In the genomic region with DNA sequence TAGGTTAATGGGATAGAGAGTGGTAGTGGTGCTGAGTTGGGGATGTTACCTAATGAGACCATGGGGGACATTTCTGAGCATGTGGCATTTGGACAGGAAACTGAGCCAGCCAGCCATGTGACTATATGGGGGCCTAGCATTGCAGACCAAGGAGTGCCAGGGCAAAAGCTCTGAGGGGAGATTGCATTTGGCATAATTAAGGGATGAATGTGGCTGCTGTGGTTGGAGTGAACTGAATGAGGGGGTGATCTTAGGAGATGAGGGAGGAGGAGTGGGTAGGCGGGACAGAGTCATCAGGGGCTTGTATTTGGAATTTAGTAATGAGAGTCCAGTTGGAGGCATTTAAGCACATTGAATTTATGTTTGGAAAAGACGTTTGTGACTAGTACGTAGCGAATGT, we compare ENCODE assay signal across 16 cellular contexts. TPM values are rescaled to one million over a fixed set of nuclear protein-coding genes. Genes with fewer than 3 reads are reported as not detected.
DNase-seq lines count a peak whose midpoint lies in the region; ATAC-seq, FAIRE-seq and TF ChIP-seq lines count a peak whose summit lies in the region.
"Had no signal": no experiment of that assay in that cellular context is flagged by ENCODE, and none has a peak within 500 bp of the region (broad histone marks: within the 10 kb centered on the region; RNA-seq: fewer than 3 reads in every experiment).

No MANE protein-coding gene starts in this region.

- peaks cover 16% of the 10 kb centered on the region for H3K36me3 Mint-ChIP-seq in MCF 10A (ENCODE audit: insufficient read depth, unreplicated experiment)
- H3K36me3 Mint-ChIP-seq in WTC11 = peaks cover 19% of the 10 kb centered on the region

- H3K27me3 ChIP-seq in breast epithelium (no peaks in the 10 kb centered on the region), mesendoderm (ENCODE audit: insufficient read depth, low read length, poor library complexity) (no peaks in the 10 kb centered on the region), small intestine (ENCODE audit: control insufficient read depth in 2 of 2, insufficient read depth in 2 of 2, low read length in 2 of 2) (no peaks in the 10 kb centered on the region)

- H2BK15ac ChIP-seq in mesendoderm (replicated peaks; ENCODE audit: low read depth) = no peak overlapping the region

- ATAC-seq in WTC11 = no peak
- ATAC-seq in HG03159 (IDR thresholded peaks at IDR 0.05; ENCODE audit: unreplicated experiment) = no peak
- ATAC-seq: A549, GM23338, HCT116 had no signal

- no CpG with 5 or more reads among the region's 4 CpGs for WGBS in mesendoderm (ENCODE audit: extremely low coverage, insufficient coverage, low lambda C conversion rate)
- 91 to 96% (median 93%) methylated on average over 4 of the region's 4 CpGs for WGBS in small intestine, 3 donors

- H2AK5ac ChIP-seq in mesendoderm (ENCODE audit: low read length) = no peak overlapping the region

- peak overlapping the region; percentile 39 for H3K27ac Mint-ChIP-seq in MCF 10A (ENCODE audit: low read depth, unreplicated experiment)
- H3K27ac Mint-ChIP-seq in WTC11 = peak overlapping the region; percentile 26
- H3K27ac Mint-ChIP-seq: CD4-positive, alpha-beta memory T cell; GM23338 had no signal

- H3K36me3 ChIP-seq in breast epithelium (no peaks in the 10 kb centered on the region), mesendoderm (ENCODE audit: control insufficient read depth, insufficient read depth, low read length) (no peaks in the 10 kb centered on the region), small intestine (ENCODE audit: control insufficient read depth in 2 of 2, insufficient read depth in 2 of 2, low read length in 2 of 2) (no peaks in the 10 kb centered on the region)

- no peak overlapping the region for H3K4me3 Mint-ChIP-seq in MCF 10A (ENCODE audit: unreplicated experiment)
- no peak overlapping the region for H3K4me3 Mint-ChIP-seq in WTC11
- H3K4me3 Mint-ChIP-seq: CD4-positive, alpha-beta memory T cell; GM23338 had no signal

- peaks cover 53% of the 10 kb centered on the region for H3K79me2 ChIP-seq in mesendoderm (ENCODE audit: control insufficient read depth, insufficient read depth, low read length)

- H3K9me3 ChIP-seq in breast epithelium (no peaks in the 10 kb centered on the region), small intestine (ENCODE audit: control insufficient read depth, low read depth) (no peaks in the 10 kb centered on the region)
- H3K9me3 ChIP-seq: A549 had no signal

- H3K27ac ChIP-seq in breast epithelium (no peak overlapping the region), mesendoderm (ENCODE audit: low read depth, low read length) (no peak overlapping the region), small intestine (ENCODE audit: low read depth in 1 of 2, low read length in 1 of 2) (no peak overlapping the region)
- H3K27ac ChIP-seq: 22Rv1, A549, C4-2B had no signal

- H3K4ac ChIP-seq in mesendoderm (ENCODE audit: low read depth, low read length) = no peak overlapping the region

- H3K9ac ChIP-seq in mesendoderm (ENCODE audit: low read length) = no peak overlapping the region

- H3K9me3 Mint-ChIP-seq in MCF 10A (ENCODE audit: unreplicated experiment) (no peaks in the 10 kb centered on the region), WTC11 (peaks cover 5% of the 10 kb centered on the region)
- H3K9me3 Mint-ChIP-seq: CD4-positive, alpha-beta memory T cell had no signal

- CTCF ChIA-PET in MCF 10A (lab: Yijun Ruan, JAX) (interaction anchor here (0.7 kb wide), 2 partner anchors 119 to 247 kb away, joined by 3 read pairs; no protein-coding TSS in a partner anchor), WTC11 (lab: Charles Lee) (no interaction called here)

- H3K79me1 ChIP-seq in mesendoderm (ENCODE audit: low read length) = peaks cover 19% of the 10 kb centered on the region

- H3K4me1 Mint-ChIP-seq in MCF 10A (ENCODE audit: insufficient read depth, unreplicated experiment) (peaks cover 36% of the 10 kb centered on the region), WTC11 (peaks cover 30% of the 10 kb centered on the region)

- H3K4me1 ChIP-seq in breast epithelium = peaks cover 5 to 7% of the 10 kb centered on the region in 2 donors
- no peaks in the 10 kb centered on the region for H3K4me1 ChIP-seq in mesendoderm (ENCODE audit: control insufficient read depth, low read depth, low read length)
- H3K4me1 ChIP-seq in small intestine (ENCODE audit: control insufficient read depth in 2 of 2, insufficient read depth in 1 of 2, low read depth in 1 of 2, low read length in 1 of 2) = peaks cover 3 to 4% of the 10 kb centered on the region in 2 donors

- H2BK5ac ChIP-seq in mesendoderm (ENCODE audit: low read length) = no peak overlapping the region

- H3K4me2 ChIP-seq in mesendoderm (ENCODE audit: low read length) = no peak overlapping the region
- H3K4me2 ChIP-seq: A549, GM23338 had no signal

- no peak for DNase-seq in MCF 10A (ENCODE audit: unreplicated experiment)
- DNase-seq in breast epithelium (ENCODE audit: low spot score in 2 of 2) = no peak
- DNase-seq in WTC11 (ENCODE audit: low spot score) = no peak
- no peak for DNase-seq in mesendoderm
- no peak for DNase-seq in DMS153 (lab: John Stamatoyannopoulos, UW)
- no peak for DNase-seq in small intestine
- DNase-seq: AML-193; CD4-positive, alpha-beta memory T cell; DMS79 treated with DMSO at 0.1 percent for 48 hours; GF-D8 had no signal

- H3K23ac ChIP-seq in mesendoderm (ENCODE audit: low read length) = no peak overlapping the region

- TF ChIP-seq CTCF in MCF 10A (IDR thresholded peaks at IDR 0.05; ENCODE audit: unreplicated experiment) (no peak), breast epithelium (IDR thresholded peaks at IDR 0.05) (no peak), WTC11 (IDR thresholded peaks at IDR 0.05) (no peak)

- FAIRE-seq in small intestine (lab: Jason Lieb, UNC) = no peak
- FAIRE-seq: A549 had no signal

- no peak overlapping the region for H4K8ac ChIP-seq in mesendoderm (ENCODE audit: low read depth, low read length)

- H3K18ac ChIP-seq in mesendoderm (ENCODE audit: low read length) = no peak overlapping the region

- no peak overlapping the region for H2BK120ac ChIP-seq in mesendoderm (ENCODE audit: low read depth, low read length)

- H3K27me3 Mint-ChIP-seq in MCF 10A (ENCODE audit: insufficient read depth, unreplicated experiment) = no peaks in the 10 kb centered on the region
- no peaks in the 10 kb centered on the region for H3K27me3 Mint-ChIP-seq in WTC11 (ENCODE audit: low read depth)
- H3K27me3 Mint-ChIP-seq: CD4-positive, alpha-beta memory T cell had no signal

- peak overlapping the region; percentile 11 for H3K56ac ChIP-seq in mesendoderm (ENCODE audit: low read length)

- intact Hi-C loops in MCF 10A (cut with micrococcal nuclease) (no loop called here), breast epithelium (cut with DNase I; ENCODE audit: low total_unique reads) (no loop called here)

- H3K4me3 ChIP-seq in breast epithelium (no peak overlapping the region), mesendoderm (ENCODE audit: low read length) (no peak overlapping the region), small intestine (ENCODE audit: low read depth in 1 of 2, low read length in 2 of 2) (no peak overlapping the region)
- H3K4me3 ChIP-seq: A549, GM23338 had no signal

- TF ChIP-seq POLR2A in breast epithelium (IDR thresholded peaks at IDR 0.05) = no peak

- H4K5ac ChIP-seq in mesendoderm (ENCODE audit: low read length) = no peak overlapping the region

- BruUV-seq in MCF 10A (replicated peaks; lab: Mats Ljungman, UMichigan) = no TSS peak

- POLR2A ChIA-PET in MCF 10A (lab: Yijun Ruan, JAX) (interaction anchor here (0.7 kb wide), 1 partner anchor 115 kb away, joined by 3 read pairs; no protein-coding TSS in a partner anchor), WTC11 (lab: Charles Lee) (no interaction called here)

TF ChIP-seq in WTC11, 78 proteins besides CTCF, POLR2A, EP300 and RAD21 (continues in another document):
- TF ChIP-seq NFE2L1 (CRISPR knock-in tag; IDR thresholded peaks at IDR 0.05) (no peak), ZBTB21 (CRISPR knock-in tag; IDR thresholded peaks at IDR 0.05; ENCODE audit: borderline replicate concordance) (no peak), CREM (CRISPR knock-in tag; IDR thresholded peaks at IDR 0.05) (no peak)
- TF ChIP-seq, protein P1, sequence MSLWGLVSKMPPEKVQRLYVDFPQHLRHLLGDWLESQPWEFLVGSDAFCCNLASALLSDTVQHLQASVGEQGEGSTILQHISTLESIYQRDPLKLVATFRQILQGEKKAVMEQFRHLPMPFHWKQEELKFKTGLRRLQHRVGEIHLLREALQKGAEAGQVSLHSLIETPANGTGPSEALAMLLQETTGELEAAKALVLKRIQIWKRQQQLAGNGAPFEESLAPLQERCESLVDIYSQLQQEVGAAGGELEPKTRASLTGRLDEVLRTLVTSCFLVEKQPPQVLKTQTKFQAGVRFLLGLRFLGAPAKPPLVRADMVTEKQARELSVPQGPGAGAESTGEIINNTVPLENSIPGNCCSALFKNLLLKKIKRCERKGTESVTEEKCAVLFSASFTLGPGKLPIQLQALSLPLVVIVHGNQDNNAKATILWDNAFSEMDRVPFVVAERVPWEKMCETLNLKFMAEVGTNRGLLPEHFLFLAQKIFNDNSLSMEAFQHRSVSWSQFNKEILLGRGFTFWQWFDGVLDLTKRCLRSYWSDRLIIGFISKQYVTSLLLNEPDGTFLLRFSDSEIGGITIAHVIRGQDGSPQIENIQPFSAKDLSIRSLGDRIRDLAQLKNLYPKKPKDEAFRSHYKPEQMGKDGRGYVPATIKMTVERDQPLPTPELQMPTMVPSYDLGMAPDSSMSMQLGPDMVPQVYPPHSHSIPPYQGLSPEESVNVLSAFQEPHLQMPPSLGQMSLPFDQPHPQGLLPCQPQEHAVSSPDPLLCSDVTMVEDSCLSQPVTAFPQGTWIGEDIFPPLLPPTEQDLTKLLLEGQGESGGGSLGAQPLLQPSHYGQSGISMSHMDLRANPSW (CRISPR knock-in tag; conservative IDR thresholded peaks at IDR 0.05; ENCODE audit: low read depth) = no peak
- TF ChIP-seq, protein P2, sequence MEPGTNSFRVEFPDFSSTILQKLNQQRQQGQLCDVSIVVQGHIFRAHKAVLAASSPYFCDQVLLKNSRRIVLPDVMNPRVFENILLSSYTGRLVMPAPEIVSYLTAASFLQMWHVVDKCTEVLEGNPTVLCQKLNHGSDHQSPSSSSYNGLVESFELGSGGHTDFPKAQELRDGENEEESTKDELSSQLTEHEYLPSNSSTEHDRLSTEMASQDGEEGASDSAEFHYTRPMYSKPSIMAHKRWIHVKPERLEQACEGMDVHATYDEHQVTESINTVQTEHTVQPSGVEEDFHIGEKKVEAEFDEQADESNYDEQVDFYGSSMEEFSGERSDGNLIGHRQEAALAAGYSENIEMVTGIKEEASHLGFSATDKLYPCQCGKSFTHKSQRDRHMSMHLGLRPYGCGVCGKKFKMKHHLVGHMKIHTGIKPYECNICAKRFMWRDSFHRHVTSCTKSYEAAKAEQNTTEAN (CRISPR knock-in tag; IDR thresholded peaks at IDR 0.05) = no peak

RNA-seq across cellular contexts. Expression of gene PCCA, which starts 6.6 kb away (rescaled TPM):
- total RNA-seq in MCF 10A (2022) (20.6 and 23.4 TPM in 2 replicates), breast epithelium (10 to 100 TPM; 46.6 to 69.8 (median 64.7) TPM), WTC11 (2021) (52.8 to 68.3 TPM (median 66.2 TPM) in 3 replicates)
- 22.9 TPM for polyA plus RNA-seq in mesendoderm (2013, experiment 1 of 2)
- polyA plus RNA-seq in mesendoderm (2013, experiment 2 of 2) = 22.0 TPM
- polyA plus RNA-seq in small intestine = 10 to 100 TPM in 2 of 3 donors, 1 to 10 TPM in 1; 3.0 to 18.6 (median 11.0) TPM
